9 cellular contexts compared by ENCODE assay signal in genomic region chr17:67520282-67520906, GRCh38.
DNase-seq lines count a peak whose midpoint lies in the region; ATAC-seq and TF ChIP-seq lines count a peak whose summit lies in the region.
"Had no signal": no experiment of that assay in that cellular context is flagged by ENCODE, and none has a peak within 500 bp of the region (broad histone marks: within the 10 kb centered on the region; RNA-seq: fewer than 3 reads in every experiment).

No MANE protein-coding gene starts in this region.

- intact Hi-C loops in left ventricle myocardium inferior (cut with micrococcal nuclease) (no loop called here), stomach (cut with DNase I; ENCODE audit: low total_unique reads) (no loop called here)

- WGBS in SK-N-SH (ENCODE audit: low lambda C conversion rate), result 93% methylated on average over 13 of the region's 13 CpGs
- WGBS in stomach, 5 donors, result 43 to 50% (median 49%) methylated on average over 13 of the region's 13 CpGs

- H3K4me3 ChIP-seq in SK-N-SH (ENCODE audit: low read depth in 2 of 2, low read length in 1 of 2), result no peak overlapping the region
- peak overlapping the region; percentile 5 for H3K4me3 ChIP-seq in left ventricle myocardium inferior
- no peak overlapping the region for H3K4me3 ChIP-seq in stomach

- H3K4me1 ChIP-seq in SK-N-SH (ENCODE audit: control insufficient read depth in 1 of 2, insufficient read depth in 2 of 2, low read depth in 1 of 2, low read length in 1 of 2), result peaks cover 0 to 12% of the 10 kb centered on the region in 2 experiments; a peak in 1 of 4 replicates
- H3K4me1 ChIP-seq in left ventricle myocardium inferior, result peaks cover 27% of the 10 kb centered on the region
- H3K4me1 ChIP-seq in stomach, result peaks cover 24 to 35% (median 31%) of the 10 kb centered on the region in 4 donors
- H3K4me1 ChIP-seq: BE2C had no signal

- peaks cover 15% of the 10 kb centered on the region for H3K4me1 Mint-ChIP-seq in T-helper 2 cell treated with Interferon-gamma antibody and Interleukin-4, amounts not matched to agents 5 μg/mL and 100 μg/mL, for 36 hours (ENCODE audit: low read depth)

- TF ChIP-seq EP300 in SK-N-SH (IDR thresholded peaks at IDR 0.05; ENCODE audit: borderline replicate concordance in 1 of 2, low read depth in 1 of 2, low read length in 1 of 2) (no peak), stomach (IDR thresholded peaks at IDR 0.05) (no peak)

- H3K9me3 ChIP-seq in SK-N-SH (no peaks in the 10 kb centered on the region), left ventricle myocardium inferior (replicated peaks) (peaks cover 4% of the 10 kb centered on the region), stomach (no peaks in the 10 kb centered on the region)
- H3K9me3 ChIP-seq: BE2C had no signal

- DNase-seq in SK-N-SH (no peak), SHP77 (lab: John Stamatoyannopoulos, UW) (peak; percentile 40 to 43), left ventricle myocardium inferior (no peak), stomach (no peak), T-helper 2 cell (no peak)
- no peak for DNase-seq in T-helper 2 cell treated with Interferon-gamma antibody and Interleukin-4, amounts not matched to agents 5 μg/mL and 100 μg/mL, for 36 hours (ENCODE audit: low spot score)
- DNase-seq: BE2C had no signal

- H3K36me3 Mint-ChIP-seq in T-helper 2 cell treated with Interferon-gamma antibody and Interleukin-4, amounts not matched to agents 5 μg/mL and 100 μg/mL, for 36 hours (ENCODE audit: low read depth), result no peaks in the 10 kb centered on the region

- POLR2A ChIA-PET in SK-N-SH (lab: Yijun Ruan, JAX), result interaction anchor here (0.9 kb wide), 1 partner anchor 9 kb away, joined by 4 read pairs; no protein-coding TSS in a partner anchor

- CTCF ChIA-PET in SK-N-SH (lab: Yijun Ruan, JAX), result interaction anchor here (0.6 to 1.8 kb wide), 5 partner anchors 8 to 142 kb away, joined by 3 to 5 read pairs (median 3); no protein-coding TSS in a partner anchor

- TF ChIP-seq POLR2A in stomach (IDR thresholded peaks at IDR 0.05), result no peak

- no peak; the same call in 1 of the 3 replicates for ATAC-seq in SK-N-SH treated with all-trans-retinoic acid at 6 μM for 48 hours
- ATAC-seq in GM19351 (IDR thresholded peaks at IDR 0.05; ENCODE audit: unreplicated experiment), result no peak

- no peak for TF ChIP-seq RAD21 in SK-N-SH (IDR thresholded peaks at IDR 0.05; ENCODE audit: low read length)

- H3K27me3 Mint-ChIP-seq in T-helper 2 cell treated with Interferon-gamma antibody and Interleukin-4, amounts not matched to agents 5 μg/mL and 100 μg/mL, for 36 hours (ENCODE audit: low read depth), result peaks cover 2% of the 10 kb centered on the region

- no peak overlapping the region for H3K9ac ChIP-seq in SK-N-SH

- TF ChIP-seq CTCF in SK-N-SH (IDR thresholded peaks at IDR 0.05), result no peak
- no peak for TF ChIP-seq CTCF in left ventricle myocardium inferior (IDR thresholded peaks at IDR 0.05; ENCODE audit: borderline replicate concordance)
- no peak for TF ChIP-seq CTCF in stomach (IDR thresholded peaks at IDR 0.05)

- H3K27ac ChIP-seq in SK-N-SH (ENCODE audit: low read depth in 2 of 2, low read length in 1 of 2) (no peak overlapping the region), left ventricle myocardium inferior (replicated peaks) (no peak overlapping the region), stomach (peak overlapping the region in 4 of 5 donors; percentile 10 to 61 (median 53))

- no peaks in the 10 kb centered on the region for H3F3A ChIP-seq in SK-N-SH (replicated peaks; ENCODE audit: insufficient read depth)

- no peak overlapping the region for H3K27ac Mint-ChIP-seq in T-helper 2 cell treated with Interferon-gamma antibody and Interleukin-4, amounts not matched to agents 5 μg/mL and 100 μg/mL, for 36 hours

- H2AFZ ChIP-seq in SK-N-SH (ENCODE audit: low read depth), result no peak overlapping the region

- no peak overlapping the region for H3K4me2 ChIP-seq in SK-N-SH

- H3K36me3 ChIP-seq in SK-N-SH (replicated peaks in 1 of 2; ENCODE audit: control insufficient read depth in 1 of 2, insufficient read depth in 2 of 2, low read length in 1 of 2) (no peaks in the 10 kb centered on the region), left ventricle myocardium inferior (no peaks in the 10 kb centered on the region), stomach (no peaks in the 10 kb centered on the region)
- H3K36me3 ChIP-seq: BE2C had no signal

- H3K27me3 ChIP-seq in SK-N-SH (ENCODE audit: insufficient read depth), result no peaks in the 10 kb centered on the region
- H3K27me3 ChIP-seq in left ventricle myocardium inferior (ENCODE audit: low read depth), result no peaks in the 10 kb centered on the region
- no peaks in the 10 kb centered on the region for H3K27me3 ChIP-seq in stomach
- H3K27me3 ChIP-seq: BE2C had no signal

- no peaks in the 10 kb centered on the region for H4K20me1 ChIP-seq in SK-N-SH (ENCODE audit: insufficient read depth)

- no peaks in the 10 kb centered on the region for H3K9me3 Mint-ChIP-seq in T-helper 2 cell treated with Interferon-gamma antibody and Interleukin-4, amounts not matched to agents 5 μg/mL and 100 μg/mL, for 36 hours

- no peak overlapping the region for H3K4me3 Mint-ChIP-seq in T-helper 2 cell treated with Interferon-gamma antibody and Interleukin-4, amounts not matched to agents 5 μg/mL and 100 μg/mL, for 36 hours

- H3K9me2 ChIP-seq in SK-N-SH, result no peaks in the 10 kb centered on the region

- no peaks in the 10 kb centered on the region; the same call in 1 of the 2 replicates for H3K79me2 ChIP-seq in SK-N-SH (ENCODE audit: insufficient read depth)

TF ChIP-seq in SK-N-SH treated with all-trans-retinoic acid at 6 μM for 48 hours, 23 proteins besides CTCF, POLR2A, EP300 and RAD21:
- TF ChIP-seq OSR1 (CRISPR knock-in tag; IDR thresholded peaks at IDR 0.05) (no peak), ZC3H10 (CRISPR knock-in tag; IDR thresholded peaks at IDR 0.05) (peak; percentile 12; the same call in 1 of the 2 replicates)

TF ChIP-seq in SK-N-SH, 30 proteins besides CTCF, POLR2A, EP300 and RAD21:
- no peak for TF ChIP-seq IRF3 (IDR thresholded peaks at IDR 0.05; ENCODE audit: low read depth, low read length)
- no peak for TF ChIP-seq RFX5 (IDR thresholded peaks at IDR 0.05; ENCODE audit: low read length)
- no peak for TF ChIP-seq GABPA (IDR thresholded peaks at IDR 0.05; ENCODE audit: low read depth)
- TF ChIP-seq EZH2phosphoT487 (IDR thresholded peaks at IDR 0.05; ENCODE audit: borderline replicate concordance, low read depth), result no peak
- no peak for TF ChIP-seq REST (IDR thresholded peaks at IDR 0.05; ENCODE audit: low read depth, low read length)
- no peak for TF ChIP-seq FOXJ3 (CRISPR knock-in tag; IDR thresholded peaks at IDR 0.05)

Comparison
In these comparisons a context has a peak if more than half of its experiments do, and no peak if none do; other contexts are left out.
1. DNase-seq: peak in SHP77 (2 of 2); none in SK-N-SH (single experiment), left ventricle myocardium inferior (single experiment), stomach (single experiment), T-helper 2 cell treated with Interferon-gamma antibody and Interleukin-4, amounts not matched to agents 5 μg/mL and 100 μg/mL, for 36 hours (single experiment) and T-helper 2 cell (0 of 5).
2. H3K27ac ChIP-seq: peak in stomach (4 of 5); none in SK-N-SH (0 of 2) and left ventricle myocardium inferior (single experiment).